In the genomic region with DNA sequence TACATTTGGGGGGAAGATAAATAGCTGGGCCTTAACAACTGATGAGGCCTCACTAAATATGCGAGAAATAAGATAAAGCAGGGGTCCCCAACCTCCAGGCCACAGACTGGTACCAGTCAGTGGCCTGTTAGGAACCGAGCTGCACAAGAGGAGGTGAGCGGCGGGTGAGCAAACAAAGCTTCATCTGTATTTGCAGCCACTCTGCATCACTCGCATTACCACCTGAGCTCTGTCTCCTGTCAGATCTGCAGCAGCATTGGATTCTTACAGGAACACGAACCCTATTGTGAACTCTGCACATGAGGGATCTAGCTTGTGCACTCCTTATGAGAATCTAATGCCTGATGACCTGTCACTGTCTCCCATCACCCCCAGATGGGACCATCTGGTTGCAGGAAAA, we compare ENCODE assay signal across 24 cellular contexts.
"Had no signal": no experiment of that assay in that cellular context is flagged by ENCODE, and none has a peak within 500 bp of the region (broad histone marks: within the 10 kb centered on the region; RNA-seq: fewer than 3 reads in every experiment).

No MANE protein-coding gene starts in this region.

- DNase-seq: colonic mucosa; cortex of kidney; dermis blood vessel endothelial cell; dorsolateral prefrontal cortex; effector CD4-positive, alpha-beta T cell; effector CD8-positive, alpha-beta T cell; effector memory CD4-positive, alpha-beta T cell; effector memory CD8-positive, alpha-beta T cell; endodermal cell; erythroblast; esophagus squamous epithelium; foreskin fibroblast; foreskin keratinocyte; foreskin melanocyte; gastrocnemius medialis; glutamatergic neuron; head of caudate nucleus; heart left ventricle; heart right ventricle had no signal

- H3K27ac ChIP-seq: colonic mucosa, coronary artery, dorsolateral prefrontal cortex, epithelial cell of prostate, esophagus muscularis mucosa, esophagus squamous epithelium, foreskin keratinocyte, gastrocnemius medialis, gastroesophageal sphincter, heart left ventricle, heart right ventricle had no signal

- H3K27ac Mint-ChIP-seq: dendritic cell treated with granulocyte-macrophage colony-stimulating factor and Interleukin-4, amounts not matched to agents 40 ng/mL and 50 ng/mL, for 4 days; effector memory CD8-positive, alpha-beta T cell; endodermal cell had no signal

- H3K27me3 ChIP-seq: colonic mucosa, dorsolateral prefrontal cortex, esophagus squamous epithelium, foreskin keratinocyte, gastroesophageal sphincter, heart right ventricle had no signal

- H3K4me1 Mint-ChIP-seq: endodermal cell had no signal

- H3K36me3 ChIP-seq: colonic mucosa, esophagus squamous epithelium, gastrocnemius medialis, gastroesophageal sphincter had no signal

- H3K9me3 ChIP-seq: colonic mucosa, esophagus muscularis mucosa, esophagus squamous epithelium, gastrocnemius medialis, gastroesophageal sphincter, heart left ventricle, heart right ventricle had no signal

- H3K9me3 Mint-ChIP-seq: dendritic cell treated with granulocyte-macrophage colony-stimulating factor and Interleukin-4, amounts not matched to agents 40 ng/mL and 50 ng/mL, for 4 days; effector memory CD8-positive, alpha-beta T cell; endodermal cell had no signal

- H3K4me3 Mint-ChIP-seq: dendritic cell treated with granulocyte-macrophage colony-stimulating factor and Interleukin-4, amounts not matched to agents 40 ng/mL and 50 ng/mL, for 4 days; effector memory CD8-positive, alpha-beta T cell; endodermal cell had no signal

- H3K4me3 ChIP-seq: colonic mucosa, coronary artery, dorsolateral prefrontal cortex, esophagus muscularis mucosa, esophagus squamous epithelium, gastrocnemius medialis, gastroesophageal sphincter, heart left ventricle, heart right ventricle had no signal

- H3K27me3 Mint-ChIP-seq: dendritic cell treated with granulocyte-macrophage colony-stimulating factor and Interleukin-4, amounts not matched to agents 40 ng/mL and 50 ng/mL, for 4 days had no signal

- H3K4me1 ChIP-seq: colonic mucosa, foreskin keratinocyte had no signal
